8 cellular contexts compared by ENCODE assay signal in the genomic region with DNA sequence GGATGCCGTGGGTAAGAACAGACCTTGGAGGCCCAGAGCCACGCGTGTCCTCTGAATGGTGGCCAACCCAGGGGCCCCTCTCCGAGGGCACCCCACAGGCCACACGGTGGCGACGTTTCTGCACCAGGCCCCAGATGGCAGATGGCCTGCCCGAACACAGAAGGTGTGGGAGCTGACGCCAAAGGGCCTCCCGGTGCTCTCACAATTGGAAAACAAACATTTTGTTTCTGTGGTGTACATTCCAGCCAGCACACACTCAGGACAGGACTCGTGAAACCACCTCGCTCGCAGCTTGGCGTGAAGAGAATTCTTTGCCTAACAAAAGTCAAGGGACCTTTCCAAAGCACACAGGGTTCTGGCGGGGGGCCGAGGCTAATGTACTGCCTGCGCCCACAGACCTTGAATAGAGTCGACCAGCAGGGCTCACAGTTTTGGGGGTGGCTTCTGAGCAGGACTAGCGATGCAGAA.
DNase-seq lines count a peak whose midpoint lies in the region; ATAC-seq and TF ChIP-seq lines count a peak whose summit lies in the region.

No MANE protein-coding gene starts in this region.

- H3K27ac ChIP-seq in esophagus muscularis mucosa (replicated peaks in 1 of 4), result peak overlapping the region in 3 of 4 donors; percentile 10 to 62 (median 46)
- peak overlapping the region; percentile 72 for H3K27ac ChIP-seq in psoas muscle

- WGBS in esophagus muscularis mucosa, result 78% methylated on average over 12 of the region's 19 CpGs
- 23 to 34% (median 25%) methylated on average over 19 of the region's 19 CpGs for WGBS in psoas muscle, 3 donors

- no peak for TF ChIP-seq POLR2A in esophagus muscularis mucosa (IDR thresholded peaks at IDR 0.05; ENCODE audit: low read depth)

- ATAC-seq in psoas muscle (peak; percentile 72 to 81 (median 74)), GM21529 (IDR thresholded peaks at IDR 0.05; ENCODE audit: unreplicated experiment) (no peak), HG03354 (IDR thresholded peaks at IDR 0.05; ENCODE audit: poor library complexity, severe bottlenecking, unreplicated experiment) (no peak), GM21381 (IDR thresholded peaks at IDR 0.05; ENCODE audit: unreplicated experiment) (no peak)

- peaks cover 0 to 4% (median 0%) of the 10 kb centered on the region in 4 donors for H3K36me3 ChIP-seq in esophagus muscularis mucosa
- no peaks in the 10 kb centered on the region for H3K36me3 ChIP-seq in psoas muscle (ENCODE audit: insufficient read depth in 1 of 2, low read depth in 1 of 2)

- DNase-seq in NCI-H82 (lab: John Stamatoyannopoulos, UW) (peak; percentile 24), NCI-H82 treated with DMSO at 0.1 percent for 48 hours (lab: John Stamatoyannopoulos, UW; ENCODE audit: unreplicated experiment) (no peak), esophagus muscularis mucosa (ENCODE audit: extremely low spot score) (no peak), psoas muscle (peak; percentile 58 to 76)
- peak; percentile 60 for DNase-seq in activated CD4-positive, alpha-beta T cell treated with anti-CD3 and anti-CD28 coated beads for 48 hours

- intact Hi-C loops in esophagus muscularis mucosa (cut with DNase I), result loop anchor here (5.0 kb wide), 1 partner anchor 110 kb away; the partner anchor contains the start of gene FAM53B
- intact Hi-C loops in psoas muscle (cut with DNase I), result loop anchor here (2.0 to 5.0 kb wide), 2 partner anchors 109 to 110 kb away; partner anchors contain the start of gene FAM53B (in 1 of the 2)

- H3K4me3 ChIP-seq in esophagus muscularis mucosa (no peak overlapping the region), psoas muscle (peak overlapping the region; percentile 13)

- TF ChIP-seq EP300 in esophagus muscularis mucosa (IDR thresholded peaks at IDR 0.05), result no peak

- peak; percentile 37 to 49 (median 38) for TF ChIP-seq CTCF in esophagus muscularis mucosa (IDR thresholded peaks at IDR 0.05)
- TF ChIP-seq CTCF in psoas muscle (IDR thresholded peaks at IDR 0.05), result peak; percentile 56

- no peaks in the 10 kb centered on the region for H3K27me3 ChIP-seq in esophagus muscularis mucosa
- no peaks in the 10 kb centered on the region for H3K27me3 ChIP-seq in psoas muscle (ENCODE audit: insufficient read depth in 3 of 3, low read length in 2 of 3)

- no peaks in the 10 kb centered on the region for H3K9me3 ChIP-seq in esophagus muscularis mucosa
- H3K9me3 ChIP-seq in psoas muscle, result no peaks in the 10 kb centered on the region

- H3K4me1 ChIP-seq in esophagus muscularis mucosa, result peaks cover 58 to 68% (median 61%) of the 10 kb centered on the region in 4 donors
- peaks cover 55% of the 10 kb centered on the region for H3K4me1 ChIP-seq in psoas muscle

Comparison
In these comparisons a context has a peak if more than half of its experiments do, and no peak if none do; other contexts are left out.
1. DNase-seq: peak in NCI-H82 (single experiment), activated CD4-positive, alpha-beta T cell treated with anti-CD3 and anti-CD28 coated beads for 48 hours (single experiment) and psoas muscle (2 of 2); none in NCI-H82 treated with DMSO at 0.1 percent for 48 hours (single experiment) and esophagus muscularis mucosa (single experiment).
2. ATAC-seq: peak in psoas muscle (4 of 4); none in GM21529 (single experiment), HG03354 (single experiment) and GM21381 (single experiment).